Comparison of ENCODE assay signal across 1 cellular context in the genomic region with DNA sequence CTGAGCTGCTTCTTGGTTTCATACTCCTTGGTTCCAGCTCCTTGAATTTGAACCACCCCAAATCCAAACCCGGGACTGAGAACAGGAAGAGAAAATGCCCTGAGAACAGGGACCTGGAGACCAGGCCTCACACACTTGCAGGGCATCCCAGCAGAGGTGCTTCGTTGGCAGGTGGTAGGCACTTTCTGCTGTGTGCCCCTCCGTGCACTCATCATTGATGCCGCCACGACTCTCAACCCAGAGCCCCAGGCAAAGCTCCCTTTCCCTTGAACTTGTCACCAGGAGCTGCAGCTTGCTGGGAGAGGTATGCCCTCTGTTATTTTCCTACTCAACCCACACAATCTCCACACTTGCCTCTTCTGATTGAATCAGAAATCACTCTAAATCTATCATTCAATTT.
TF ChIP-seq lines count a peak whose summit lies in the region.

No MANE protein-coding gene starts in this region.

TF ChIP-seq in H1, 55 proteins besides CTCF, POLR2A, EP300 and RAD21:
- TF ChIP-seq PHF8 (conservative IDR thresholded peaks at IDR 0.05; ENCODE audit: low read depth, low read length) = no peak
- TF ChIP-seq BCL11A (IDR thresholded peaks at IDR 0.05; ENCODE audit: low read depth in 2 of 2, low read length in 2 of 2) = no peak
- TF ChIP-seq EGR1 (IDR thresholded peaks at IDR 0.05; ENCODE audit: borderline replicate concordance, low read depth, low read length) = no peak
- TF ChIP-seq CTBP2 (IDR thresholded peaks at IDR 0.05; ENCODE audit: borderline replicate concordance, insufficient read depth, insufficient read length, low read length) = no peak
- TF ChIP-seq SUZ12 (IDR thresholded peaks at IDR 0.05; ENCODE audit: low read length) = no peak
- no peak for TF ChIP-seq JUND (IDR thresholded peaks at IDR 0.05; ENCODE audit: low read length)
- TF ChIP-seq CHD1 (IDR thresholded peaks at IDR 0.05; ENCODE audit: low read depth, low read length) = no peak
- no peak for TF ChIP-seq FOSL1 (IDR thresholded peaks at IDR 0.05; ENCODE audit: insufficient read depth, low read depth, low read length)
- TF ChIP-seq HDAC6 (IDR thresholded peaks at IDR 0.05; ENCODE audit: low read depth, low read length) = no peak
- no peak for TF ChIP-seq CEBPB (IDR thresholded peaks at IDR 0.05; ENCODE audit: low read depth, low read length)
- TF ChIP-seq BRCA1 (IDR thresholded peaks at IDR 0.05; ENCODE audit: low read depth, low read length) = no peak
- no peak for TF ChIP-seq SRF (IDR thresholded peaks at IDR 0.05; ENCODE audit: low read depth, low read length)
